ENCODE assay signal across 1 cellular context in genomic region chr17:36816889-36817288, GRCh38.
TF ChIP-seq lines count a peak whose summit lies in the region.

No MANE protein-coding gene starts in this region.

TF ChIP-seq in H1, 55 proteins besides CTCF, POLR2A, EP300 and RAD21:
- TF ChIP-seq HDAC6 (IDR thresholded peaks at IDR 0.05; ENCODE audit: low read depth, low read length) (no peak), SP4 (IDR thresholded peaks at IDR 0.05; ENCODE audit: low read length) (no peak), BACH1 (IDR thresholded peaks at IDR 0.05; ENCODE audit: low read length) (no peak), RXRA (IDR thresholded peaks at IDR 0.05; ENCODE audit: insufficient read depth, low read depth, low read length) (no peak)
TF ChIP-seq in H1: peak in this region for 0.
